30 cellular contexts compared by ENCODE assay signal in genomic region chr18:31860488-31860887, GRCh38.
"Had no signal": no experiment of that assay in that cellular context is flagged by ENCODE, and none has a peak within 500 bp of the region (broad histone marks: within the 10 kb centered on the region; RNA-seq: fewer than 3 reads in every experiment).

No MANE protein-coding gene starts in this region.

- ATAC-seq: activated CD8-positive, alpha-beta T cell treated with anti-CD3 and anti-CD28 coated beads for 36 hours; activated T-cell treated with anti-CD3 and anti-CD28 coated beads, Interleukin-2, amount 50 U/mL, for 4 hours had no signal

- H3K9me2 ChIP-seq: SK-N-SH had no signal

- H3K9me3 Mint-ChIP-seq: activated CD4-positive, alpha-beta T cell treated with anti-CD3 and anti-CD28 coated beads, Interleukin-2, amount 10 ng/mL, durations not matched to agents 24 days and 14 days; activated CD8-positive, alpha-beta T cell treated with anti-CD3 and anti-CD28 coated beads for 36 hours; activated naive CD8-positive, alpha-beta T cell treated with anti-CD3 and anti-CD28 coated beads, Interleukin-2, amount 10 ng/mL, durations not matched to agents 7 days and 5 days; activated T-cell treated with anti-CD3 and anti-CD28 coated beads, Interleukin-2, amount 50 U/mL, for 4 hours; central memory CD8-positive, alpha-beta T cell; T-helper 1 cell treated with Interleukin-12 subunit alpha and Interleukin-12 subunit beta and Interleukin-4 antibody, amounts not matched to agents 30 μg/mL and 1 μg/mL, for 36 hours; T-helper 2 cell treated with Interferon-gamma antibody and Interleukin-4, amounts not matched to agents 5 μg/mL and 100 μg/mL, for 36 hours had no signal

- H3K4me1 ChIP-seq: ascending aorta, SJCRH30 had no signal

- H3K27ac Mint-ChIP-seq: activated CD4-positive, alpha-beta T cell treated with anti-CD3 and anti-CD28 coated beads, Interleukin-2, amount 10 ng/mL, durations not matched to agents 24 days and 14 days; activated CD8-positive, alpha-beta T cell treated with anti-CD3 and anti-CD28 coated beads for 36 hours; activated naive CD8-positive, alpha-beta T cell treated with anti-CD3 and anti-CD28 coated beads, Interleukin-2, amount 10 ng/mL, durations not matched to agents 7 days and 5 days; T-helper 1 cell treated with Interleukin-12 subunit alpha and Interleukin-12 subunit beta and Interleukin-4 antibody, amounts not matched to agents 30 μg/mL and 1 μg/mL, for 36 hours; T-helper 2 cell treated with Interferon-gamma antibody and Interleukin-4, amounts not matched to agents 5 μg/mL and 100 μg/mL, for 36 hours had no signal

- H3K27ac ChIP-seq: ascending aorta, cardiac muscle cell, coronary artery, KMS-11, SJCRH30 had no signal

- H3K36me3 ChIP-seq: SJCRH30 had no signal

- H3K9ac ChIP-seq: KMS-11, SK-N-SH had no signal

- H3K4me2 ChIP-seq: KMS-11, SK-N-SH had no signal

- FAIRE-seq: TTC549 had no signal

- H3K27me3 Mint-ChIP-seq: activated CD4-positive, alpha-beta T cell treated with anti-CD3 and anti-CD28 coated beads, Interleukin-2, amount 10 ng/mL, durations not matched to agents 24 days and 14 days; activated CD8-positive, alpha-beta T cell treated with anti-CD3 and anti-CD28 coated beads for 36 hours; activated naive CD8-positive, alpha-beta T cell treated with anti-CD3 and anti-CD28 coated beads, Interleukin-2, amount 10 ng/mL, durations not matched to agents 7 days and 5 days; central memory CD8-positive, alpha-beta T cell had no signal

- H3K27me3 ChIP-seq: ascending aorta, cardiac muscle cell, SJCRH30 had no signal

- H3K4me1 Mint-ChIP-seq: central memory CD8-positive, alpha-beta T cell had no signal

- DNase-seq: activated CD4-positive, alpha-beta T cell treated with anti-CD3 and anti-CD28 coated beads, Interleukin-2, amount 10 ng/mL, durations not matched to agents 24 days and 14 days; activated CD4-positive, alpha-beta T cell treated with anti-CD3 and anti-CD28 coated beads, Interleukin-2, amount 50 U/mL, for 4 hours; activated CD8-positive, alpha-beta T cell treated with anti-CD3 and anti-CD28 coated beads for 36 hours; activated effector memory CD4-positive, alpha-beta T cell treated with Interleukin-2 at 50 U/mL for 16 hours; activated naive CD4-positive, alpha-beta T cell treated with anti-CD3 and anti-CD28 coated beads, Interleukin-2, amount 50 U/mL, for 16 hours; activated naive CD8-positive, alpha-beta T cell treated with anti-CD3 and anti-CD28 coated beads, Interleukin-2, amount 10 ng/mL, durations not matched to agents 7 days and 5 days; activated T-cell treated with anti-CD3 and anti-CD28 coated beads, Interleukin-2, amount 50 U/mL, for 4 hours; amygdala; MM.1S; NCI-H1105; NCI-H1417 treated with DMSO at 0.1 percent for 48 hours; NCI-H187 treated with DMSO at 0.1 percent for 48 hours; NCI-H2081; NCI-H2171 treated with DMSO at 0.1 percent for 48 hours; NCI-H2227 treated with DMSO at 0.1 percent for 48 hours; NCI-H446 treated with DMSO at 0.1 percent for 48 hours; NCI-H524; NCI-H69; NCI-H82; SHP77; SJCRH30; SK-N-SH had no signal

- H3K4me3 ChIP-seq: ascending aorta, cardiac muscle cell, coronary artery, SJCRH30 had no signal

- H3K4me3 Mint-ChIP-seq: activated CD4-positive, alpha-beta T cell treated with anti-CD3 and anti-CD28 coated beads, Interleukin-2, amount 10 ng/mL, durations not matched to agents 24 days and 14 days; activated CD8-positive, alpha-beta T cell treated with anti-CD3 and anti-CD28 coated beads for 36 hours; activated naive CD8-positive, alpha-beta T cell treated with anti-CD3 and anti-CD28 coated beads, Interleukin-2, amount 10 ng/mL, durations not matched to agents 7 days and 5 days; activated T-cell treated with anti-CD3 and anti-CD28 coated beads, Interleukin-2, amount 50 U/mL, for 4 hours; central memory CD8-positive, alpha-beta T cell; T-helper 1 cell treated with Interleukin-12 subunit alpha and Interleukin-12 subunit beta and Interleukin-4 antibody, amounts not matched to agents 30 μg/mL and 1 μg/mL, for 36 hours; T-helper 2 cell treated with Interferon-gamma antibody and Interleukin-4, amounts not matched to agents 5 μg/mL and 100 μg/mL, for 36 hours had no signal

- H3K9me3 ChIP-seq: ascending aorta, SJCRH30, SK-N-SH had no signal
